14 cellular contexts compared by ENCODE assay signal in the genomic region with DNA sequence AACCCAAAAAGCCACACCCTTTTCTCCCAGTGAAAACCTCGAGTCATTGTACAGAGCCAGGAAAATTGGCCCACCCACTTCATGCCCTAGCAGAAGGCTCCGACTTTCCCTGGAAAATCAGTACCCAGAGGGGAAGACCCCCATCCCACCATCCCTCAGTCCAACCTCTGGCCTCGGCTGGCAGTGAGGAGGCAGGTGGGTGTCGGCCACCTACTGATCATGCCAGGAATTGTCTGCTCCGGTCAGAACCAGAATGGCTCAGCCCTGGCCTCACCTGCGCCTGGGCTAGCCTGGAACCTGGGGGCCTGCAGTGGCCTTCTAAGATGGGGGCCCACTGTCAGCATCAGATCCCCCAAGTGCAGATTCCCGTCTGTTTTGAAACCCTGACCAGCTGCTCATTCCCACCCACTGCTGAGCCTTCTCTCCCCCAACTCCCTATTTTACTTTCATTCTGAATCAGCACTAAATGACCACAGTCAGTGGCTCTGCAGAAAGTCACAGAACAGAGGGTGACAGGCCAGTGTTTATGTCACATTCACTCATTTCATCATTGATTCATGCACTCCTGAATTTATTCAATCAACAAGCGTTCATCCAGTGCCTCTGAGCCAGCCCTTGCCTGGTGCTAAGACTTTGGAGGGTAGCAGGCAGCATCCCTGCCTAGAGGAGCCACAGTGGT. TPM values are rescaled to one million over a fixed set of nuclear protein-coding genes. Genes with fewer than 3 reads are reported as not detected.
"Had no signal": no experiment of that assay in that cellular context is flagged by ENCODE, and none has a peak within 500 bp of the region (broad histone marks: within the 10 kb centered on the region; RNA-seq: fewer than 3 reads in every experiment).

No MANE protein-coding gene starts in this region.

- H3K27ac ChIP-seq: gastrocnemius medialis, heart right ventricle, neural progenitor cell, tibial artery had no signal

- H3K4me3 Mint-ChIP-seq: activated CD4-positive, alpha-beta T cell treated with anti-CD3 and anti-CD28 coated beads, Interleukin-2, amount 10 ng/mL, durations not matched to agents 24 days and 14 days; neural progenitor cell had no signal

- H3K9me3 ChIP-seq: gastrocnemius medialis, heart right ventricle, tibial artery had no signal

- DNase-seq: activated effector memory CD4-positive, alpha-beta T cell treated with Interleukin-2 at 50 U/mL for 16 hours; amniotic stem cell; retina had no signal

- H3K27ac Mint-ChIP-seq: activated CD4-positive, alpha-beta T cell treated with anti-CD3 and anti-CD28 coated beads, Interleukin-2, amount 10 ng/mL, durations not matched to agents 24 days and 14 days; activated naive CD4-positive, alpha-beta T cell treated with anti-CD3 and anti-CD28 coated beads, Interleukin-2, amount 50 U/mL, for 72 hours; neural progenitor cell had no signal

- H3K9me3 Mint-ChIP-seq: activated CD4-positive, alpha-beta T cell treated with anti-CD3 and anti-CD28 coated beads, Interleukin-2, amount 10 ng/mL, durations not matched to agents 24 days and 14 days; activated naive CD4-positive, alpha-beta T cell treated with anti-CD3 and anti-CD28 coated beads, Interleukin-2, amount 50 U/mL, for 72 hours; neural progenitor cell had no signal

- H3K36me3 Mint-ChIP-seq: activated naive CD4-positive, alpha-beta T cell treated with anti-CD3 and anti-CD28 coated beads, Interleukin-2, amount 50 U/mL, for 72 hours; neural progenitor cell had no signal

- H3K36me3 ChIP-seq: gastrocnemius medialis, heart right ventricle, neural progenitor cell, tibial artery had no signal

- H3K4me3 ChIP-seq: gastrocnemius medialis, heart right ventricle, neural progenitor cell, tibial artery had no signal

- H3K4me1 Mint-ChIP-seq: neural progenitor cell had no signal

RNA-seq across cellular contexts. Expression of a gene that starts 3.0 kb away (rescaled TPM):
- total RNA-seq: activated CD4-positive, alpha-beta T cell treated with anti-CD3 and anti-CD28 coated beads, Interleukin-2, amount 10 ng/mL, durations not matched to agents 24 days and 14 days; activated CD8-positive, alpha-beta memory T cell treated with anti-CD3 and anti-CD28 coated beads for 36 hours; fibroblast of lung; myocyte had no signal

RNA-seq across cellular contexts. Expression of a gene that starts 6.0 kb away (rescaled TPM):
- total RNA-seq: activated CD4-positive, alpha-beta T cell treated with anti-CD3 and anti-CD28 coated beads, Interleukin-2, amount 10 ng/mL, durations not matched to agents 24 days and 14 days; activated CD8-positive, alpha-beta memory T cell treated with anti-CD3 and anti-CD28 coated beads for 36 hours; activated naive CD4-positive, alpha-beta T cell treated with anti-CD3 and anti-CD28 coated beads, Interleukin-2, amount 50 U/mL, for 72 hours; fibroblast of lung; gastrocnemius medialis; heart right ventricle; myocyte; skeletal muscle tissue; T-helper 1 cell treated with Interleukin-12 subunit alpha and Interleukin-12 subunit beta and Interleukin-4 antibody, amounts not matched to agents 30 ng/mL and 1 ng/mL, for 36 hours had no signal

RNA-seq across cellular contexts. Expression of a gene that starts 20.8 kb away (rescaled TPM):
- total RNA-seq: activated CD4-positive, alpha-beta T cell treated with anti-CD3 and anti-CD28 coated beads, Interleukin-2, amount 10 ng/mL, durations not matched to agents 24 days and 14 days; activated CD8-positive, alpha-beta memory T cell treated with anti-CD3 and anti-CD28 coated beads for 36 hours; activated naive CD4-positive, alpha-beta T cell treated with anti-CD3 and anti-CD28 coated beads, Interleukin-2, amount 50 U/mL, for 72 hours; fibroblast of lung; myocyte; T-helper 1 cell treated with Interleukin-12 subunit alpha and Interleukin-12 subunit beta and Interleukin-4 antibody, amounts not matched to agents 30 ng/mL and 1 ng/mL, for 36 hours had no signal

RNA-seq across cellular contexts. Expression of a gene that starts 36.2 kb away (rescaled TPM):
- total RNA-seq: activated CD4-positive, alpha-beta T cell treated with anti-CD3 and anti-CD28 coated beads, Interleukin-2, amount 10 ng/mL, durations not matched to agents 24 days and 14 days; activated CD8-positive, alpha-beta memory T cell treated with anti-CD3 and anti-CD28 coated beads for 36 hours; activated naive CD4-positive, alpha-beta T cell treated with anti-CD3 and anti-CD28 coated beads, Interleukin-2, amount 50 U/mL, for 72 hours; fibroblast of lung; myocyte; T-helper 1 cell treated with Interleukin-12 subunit alpha and Interleukin-12 subunit beta and Interleukin-4 antibody, amounts not matched to agents 30 ng/mL and 1 ng/mL, for 36 hours had no signal

RNA-seq across cellular contexts. Expression of a gene that starts 41.9 kb away (rescaled TPM):
- total RNA-seq: activated CD4-positive, alpha-beta T cell treated with anti-CD3 and anti-CD28 coated beads, Interleukin-2, amount 10 ng/mL, durations not matched to agents 24 days and 14 days; activated CD8-positive, alpha-beta memory T cell treated with anti-CD3 and anti-CD28 coated beads for 36 hours; activated naive CD4-positive, alpha-beta T cell treated with anti-CD3 and anti-CD28 coated beads, Interleukin-2, amount 50 U/mL, for 72 hours; fibroblast of lung; gastrocnemius medialis; heart right ventricle; myocyte; skeletal muscle tissue; T-helper 1 cell treated with Interleukin-12 subunit alpha and Interleukin-12 subunit beta and Interleukin-4 antibody, amounts not matched to agents 30 ng/mL and 1 ng/mL, for 36 hours had no signal
